15 cellular contexts compared by ENCODE assay signal in the genomic region with DNA sequence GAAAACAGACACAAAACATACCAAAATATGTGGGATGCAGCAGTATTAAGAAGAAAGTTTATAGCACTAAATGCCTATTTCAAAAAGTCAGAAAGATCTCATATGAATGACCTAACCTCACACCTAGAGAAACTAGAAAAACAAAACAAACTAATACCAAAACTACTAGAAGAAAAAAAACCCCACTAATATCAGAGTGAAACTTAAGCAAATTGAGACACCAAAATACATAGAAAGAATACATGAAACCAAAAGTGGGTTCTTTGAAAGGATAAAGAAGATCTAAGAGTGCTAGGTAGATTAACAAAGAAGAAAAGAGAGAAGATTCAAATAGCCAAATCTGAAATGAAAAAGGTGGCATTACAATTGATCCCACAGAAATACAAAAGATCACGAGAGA.
DNase-seq lines count a peak whose midpoint lies in the region; ATAC-seq and TF ChIP-seq lines count a peak whose summit lies in the region.
"Had no signal": no experiment of that assay in that cellular context is flagged by ENCODE, and none has a peak within 500 bp of the region (broad histone marks: within the 10 kb centered on the region; RNA-seq: fewer than 3 reads in every experiment).

No MANE protein-coding gene starts in this region.

- peak; percentile 77 for ATAC-seq in GM18907 (IDR thresholded peaks at IDR 0.05; ENCODE audit: unreplicated experiment)
- ATAC-seq in GM21529 (IDR thresholded peaks at IDR 0.05; ENCODE audit: unreplicated experiment) = peak; percentile 80
- peak; percentile 84 for ATAC-seq in HG03045 (IDR thresholded peaks at IDR 0.05; ENCODE audit: unreplicated experiment)
- ATAC-seq: stimulated activated naive CD8-positive, alpha-beta T cell treated with anti-CD3 and anti-CD28 coated beads, Interleukin-15, amount 100 ng/mL, for 72 hours had no signal

- H3K27ac ChIP-seq in MM.1S (ENCODE audit: low read length) (peak overlapping the region; percentile 52; the same call in 1 of the 2 replicates), transverse colon (no peak overlapping the region)
- H3K27ac ChIP-seq: ascending aorta, VCaP had no signal

- H3K4me3 ChIP-seq in MM.1S (ENCODE audit: low read length) = no peak overlapping the region
- no peak overlapping the region for H3K4me3 ChIP-seq in transverse colon
- no peak overlapping the region for H3K4me3 ChIP-seq in H7 (ENCODE audit: insufficient read depth, low read depth, low read length)
- H3K4me3 ChIP-seq: ascending aorta had no signal

- no peak for TF ChIP-seq EP300 in transverse colon (IDR thresholded peaks at IDR 0.05; ENCODE audit: low read depth)

- peak; percentile 50 for DNase-seq in MM.1S
- DNase-seq in transverse colon = no peak
- DNase-seq in SIG-M5 treated with dmso at 0.1 percent for 504 hours (lab: John Stamatoyannopoulos, UW; ENCODE audit: unreplicated experiment) = no peak
- DNase-seq in H7 = no peak
- no peak for DNase-seq in NCI-H2081 treated with DMSO at 0.1 percent for 48 hours (lab: John Stamatoyannopoulos, UW)
- DNase-seq: CD4-positive, alpha-beta T cell; foreskin fibroblast; NCI-H345; stimulated activated CD4-positive, alpha-beta T cell treated with anti-CD3 and anti-CD28 coated beads, Interleukin-4, amount 100 ng/mL, for 24 hours; stimulated activated naive CD8-positive, alpha-beta T cell treated with anti-CD3 and anti-CD28 coated beads, Interleukin-15, amount 100 ng/mL, for 72 hours had no signal

- in situ Hi-C loops in transverse colon (cut with MboI; ENCODE audit: low pct_ligation_motif_present in 1 of 4, low pct_unique_long_range_greater_than_20kb in 1 of 4, low sequenced_read_pairs in 3 of 4) = no loop called here

- TF ChIP-seq CTCF in MM.1S (IDR thresholded peaks at IDR 0.05; ENCODE audit: low read length) (no peak), transverse colon (IDR thresholded peaks at IDR 0.05) (no peak)

- peaks cover 9% of the 10 kb centered on the region; the same call in 1 of the 2 replicates for H3F3A ChIP-seq in MM.1S (ENCODE audit: insufficient read depth, low read length)

- H4K20me1 ChIP-seq in MM.1S (ENCODE audit: insufficient read depth, low read length) = no peaks in the 10 kb centered on the region

- H3K79me2 ChIP-seq in MM.1S (ENCODE audit: low read length) = no peaks in the 10 kb centered on the region

- H3K4me1 ChIP-seq in MM.1S (ENCODE audit: low read length) (peaks cover 16% of the 10 kb centered on the region), transverse colon (no peaks in the 10 kb centered on the region)
- H3K4me1 ChIP-seq: ascending aorta had no signal

- no peak overlapping the region for H3K9ac ChIP-seq in MM.1S (ENCODE audit: low read length)

- no peak for TF ChIP-seq POLR2A in transverse colon (IDR thresholded peaks at IDR 0.05)

- WGBS in transverse colon (ENCODE audit: low coverage in 1 of 2), 2 donors = 97 to 100% methylated on average over 1 of the region's 1 CpG

- H3K27me3 ChIP-seq in MM.1S (replicated peaks; ENCODE audit: insufficient read depth, low read length) = no peaks in the 10 kb centered on the region
- H3K27me3 ChIP-seq in transverse colon = peaks cover 7% of the 10 kb centered on the region
- H3K27me3 ChIP-seq in H7 (ENCODE audit: control insufficient read depth, insufficient read depth, low read length) = no peaks in the 10 kb centered on the region
- H3K27me3 ChIP-seq: ascending aorta had no signal

- H3K36me3 ChIP-seq in MM.1S (replicated peaks; ENCODE audit: insufficient read depth, low read length) = no peaks in the 10 kb centered on the region
- no peaks in the 10 kb centered on the region for H3K36me3 ChIP-seq in transverse colon
- no peaks in the 10 kb centered on the region for H3K36me3 ChIP-seq in H7 (replicated peaks; ENCODE audit: control insufficient read depth, insufficient read depth, low read length)
- H3K36me3 ChIP-seq: ascending aorta had no signal

- intact Hi-C loops in transverse colon (cut with DNase I; ENCODE audit: low total_unique reads) = no loop called here

- H2AFZ ChIP-seq in MM.1S (ENCODE audit: low read length) = no peak overlapping the region

- H3K4me2 ChIP-seq in MM.1S (ENCODE audit: low read depth, low read length) = 0 out of 2 replicates have a peak overlapping the region, but pooled peaks have one; percentile 3

- H3K9me3 ChIP-seq in MM.1S (replicated peaks; ENCODE audit: insufficient read depth, low read length) (no peaks in the 10 kb centered on the region), transverse colon (peaks cover 0 to 2% of the 10 kb centered on the region in 2 donors)
- H3K9me3 ChIP-seq: ascending aorta had no signal

- H3K9me2 ChIP-seq in MM.1S (replicated peaks; ENCODE audit: insufficient read depth, low read length) = no peaks in the 10 kb centered on the region
